ENCODE assay signal across 14 cellular contexts in the genomic region with DNA sequence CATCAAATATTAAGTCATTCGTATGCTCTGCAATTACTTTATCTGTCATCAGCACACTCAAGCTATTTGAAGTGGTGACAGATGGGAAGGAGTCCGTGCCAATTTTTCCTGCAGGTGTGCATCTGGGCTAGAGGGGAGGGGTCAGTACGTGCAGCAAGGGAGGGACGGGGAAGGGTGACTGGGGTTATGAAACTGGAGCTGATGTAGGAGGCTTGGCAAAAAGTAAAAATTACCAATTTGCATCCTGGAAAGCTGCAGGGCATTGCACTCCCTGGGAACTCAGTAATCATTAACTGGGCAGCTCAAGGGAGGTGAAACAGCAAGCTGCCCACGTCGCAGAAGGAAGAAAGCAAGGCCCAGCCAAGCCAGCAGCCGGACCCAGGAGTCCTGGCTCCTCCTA.
DNase-seq lines count a peak whose midpoint lies in the region; ATAC-seq lines count a peak whose summit lies in the region.
"Had no signal": no experiment of that assay in that cellular context is flagged by ENCODE, and none has a peak within 500 bp of the region (broad histone marks: within the 10 kb centered on the region; RNA-seq: fewer than 3 reads in every experiment).

No MANE protein-coding gene starts in this region.

- no peaks in the 10 kb centered on the region for H3K27me3 Mint-ChIP-seq in activated naive CD8-positive, alpha-beta T cell treated with anti-CD3 and anti-CD28 coated beads, Interleukin-2, amount 50 U/mL, for 24 hours
- peaks cover 4 to 5% (median 4%) of the 10 kb centered on the region in 3 donors for H3K27me3 Mint-ChIP-seq in immature natural killer cell (ENCODE audit: low read depth in 3 of 3)

- H3K4me1 Mint-ChIP-seq in activated naive CD8-positive, alpha-beta T cell treated with anti-CD3 and anti-CD28 coated beads, Interleukin-2, amount 50 U/mL, for 24 hours, result no peaks in the 10 kb centered on the region
- no peaks in the 10 kb centered on the region for H3K4me1 Mint-ChIP-seq in immature natural killer cell
- H3K4me1 Mint-ChIP-seq: IgD-negative memory B cell had no signal

- H3K4me3 Mint-ChIP-seq in activated naive CD8-positive, alpha-beta T cell treated with anti-CD3 and anti-CD28 coated beads, Interleukin-2, amount 50 U/mL, for 24 hours, result no peak overlapping the region
- H3K4me3 Mint-ChIP-seq in immature natural killer cell, result no peak overlapping the region
- H3K4me3 Mint-ChIP-seq: IgD-negative memory B cell had no signal

- H3K36me3 Mint-ChIP-seq in activated naive CD8-positive, alpha-beta T cell treated with anti-CD3 and anti-CD28 coated beads, Interleukin-2, amount 50 U/mL, for 24 hours (ENCODE audit: low read depth), result no peaks in the 10 kb centered on the region
- no peaks in the 10 kb centered on the region for H3K36me3 Mint-ChIP-seq in immature natural killer cell

- no peak overlapping the region for H3K27ac Mint-ChIP-seq in activated naive CD8-positive, alpha-beta T cell treated with anti-CD3 and anti-CD28 coated beads, Interleukin-2, amount 50 U/mL, for 24 hours
- no peak overlapping the region for H3K27ac Mint-ChIP-seq in immature natural killer cell
- H3K27ac Mint-ChIP-seq: IgD-negative memory B cell had no signal

- H3K9me3 Mint-ChIP-seq in activated naive CD8-positive, alpha-beta T cell treated with anti-CD3 and anti-CD28 coated beads, Interleukin-2, amount 50 U/mL, for 24 hours, result no peaks in the 10 kb centered on the region
- H3K9me3 Mint-ChIP-seq in immature natural killer cell, result no peaks in the 10 kb centered on the region
- H3K9me3 Mint-ChIP-seq: IgD-negative memory B cell had no signal

- no peak for ATAC-seq in activated naive CD8-positive, alpha-beta T cell treated with anti-CD3 and anti-CD28 coated beads, Interleukin-2, amount 50 U/mL, for 24 hours
- ATAC-seq in GM18498 (IDR thresholded peaks at IDR 0.05; ENCODE audit: unreplicated experiment), result no peak

- DNase-seq in DMS 273 (lab: John Stamatoyannopoulos, UW; ENCODE audit: unreplicated experiment) (peak; percentile 81), NCI-H1417 treated with DMSO at 0.1 percent for 48 hours (lab: John Stamatoyannopoulos, UW) (peak; percentile 88), NCI-H748 treated with DMSO at 0.1 percent for 48 hours (lab: John Stamatoyannopoulos, UW) (peak; percentile 75), left kidney (ENCODE audit: low read depth, low spot score) (peak; percentile 82), LoVo (ENCODE audit: low spot score) (no peak), immature natural killer cell (no peak)
- no peak for DNase-seq in activated naive CD8-positive, alpha-beta T cell treated with anti-CD3 and anti-CD28 coated beads, Interleukin-2, amount 50 U/mL, for 24 hours
- DNase-seq: effector CD8-positive, alpha-beta T cell; foreskin fibroblast; Right ventricle myocardium superior; stimulated activated CD4-positive, alpha-beta T cell treated with anti-CD3 and anti-CD28 coated beads, Interleukin-2, amount 100 ng/mL, for 24 hours; transverse colon had no signal

Comparison
In these comparisons a context has a peak if more than half of its experiments do, and no peak if none do; other contexts are left out.
1. DNase-seq: peak in DMS 273 (single experiment), NCI-H1417 treated with DMSO at 0.1 percent for 48 hours (single experiment), NCI-H748 treated with DMSO at 0.1 percent for 48 hours (single experiment) and left kidney (single experiment); none in LoVo (single experiment), activated naive CD8-positive, alpha-beta T cell treated with anti-CD3 and anti-CD28 coated beads, Interleukin-2, amount 50 U/mL, for 24 hours (single experiment) and immature natural killer cell (0 of 3).